In genomic region chr5:172778223-172778814, GRCh38 we compare ENCODE assay signal across 7 cellular contexts. TPM values are rescaled to one million over a fixed set of nuclear protein-coding genes. Genes with fewer than 3 reads are reported as not detected.
DNase-seq lines count a peak whose midpoint lies in the region; FAIRE-seq and TF ChIP-seq lines count a peak whose summit lies in the region.

No MANE protein-coding gene starts in this region.

- FAIRE-seq in frontal cortex (lab: Jason Lieb, UNC): no peak

- TF ChIP-seq CTCF in HEK293 (tag by site-specific recombination; IDR thresholded peaks at IDR 0.05): no peak

- H3K27ac ChIP-seq in HEK293 (ENCODE audit: extremely low read depth, low read depth, low read length): no peak overlapping the region

- H3K4me3 ChIP-seq in HEK293 (ENCODE audit: low read depth, low read length): no peak overlapping the region

- DNase-seq in SW 1271 (lab: John Stamatoyannopoulos, UW): peak; percentile 42 to 61
- peak; percentile 70 for DNase-seq in fibroblast of the conjunctiva (ENCODE audit: low read depth)
- peak; percentile 40 for DNase-seq in stimulated activated CD8-positive, alpha-beta memory T cell treated with anti-CD3 and anti-CD28 coated beads, Interleukin-4, amount 100 ng/mL, for 48 hours
- no peak for DNase-seq in GM19238 (ENCODE audit: insufficient read length, low spot score)
- no peak for DNase-seq in SHP77 treated with DMSO at 0.1 percent for 48 hours (lab: John Stamatoyannopoulos, UW)
- no peak for DNase-seq in frontal cortex (ENCODE audit: low spot score in 2 of 2)

- no peaks in the 10 kb centered on the region for H3K9me3 ChIP-seq in HEK293 (ENCODE audit: control insufficient read depth, insufficient read depth, low read depth, low read length)

- no peaks in the 10 kb centered on the region for H3K4me1 ChIP-seq in HEK293 (ENCODE audit: control insufficient read depth, insufficient read depth, low read length)

- CTCF ChIA-PET in HEK293 (lab: Yijun Ruan, JAX): interaction anchor here (0.6 to 3.0 kb wide), 5 partner anchors 62 to 195 kb away, joined by 3 to 11 read pairs (median 4); no protein-coding TSS in a partner anchor

- POLR2A ChIA-PET in HEK293 (lab: Yijun Ruan, JAX): interaction anchor here (1.3 to 1.9 kb wide), 4 partner anchors 9 to 126 kb away, joined by 3 to 6 read pairs (median 4); no protein-coding TSS in a partner anchor

- H3K36me3 ChIP-seq in HEK293 (ENCODE audit: control insufficient read depth in 2 of 2, insufficient read depth in 1 of 2, low read length in 2 of 2): no peaks in the 10 kb centered on the region

TF ChIP-seq in HEK293, 187 proteins besides CTCF, POLR2A, EP300 and RAD21 (continues in another document):
- TF ChIP-seq ZFHX2 (tag by site-specific recombination; conservative IDR thresholded peaks at IDR 0.05) (0 out of 2 replicates have a peak, but pooled peaks have one; percentile 20), SALL2 (tag by site-specific recombination; IDR thresholded peaks at IDR 0.05; ENCODE audit: borderline replicate concordance) (no peak), HOXC10 (CRISPR knock-in tag; IDR thresholded peaks at IDR 0.05) (no peak), ZNF660 (tag by site-specific recombination; IDR thresholded peaks at IDR 0.05) (0 out of 2 replicates have a peak, but pooled peaks have one; percentile 23), ZNF600 (tag by site-specific recombination; IDR thresholded peaks at IDR 0.05) (peak; percentile 59; the same call in 1 of the 2 replicates), ZNF10 (tag by site-specific recombination; IDR thresholded peaks at IDR 0.05) (no peak), ZNF202 (tag by site-specific recombination; IDR thresholded peaks at IDR 0.05; ENCODE audit: borderline replicate concordance) (no peak), ZNF785 (tag by site-specific recombination; IDR thresholded peaks at IDR 0.05) (no peak), ZNF558 (tag by site-specific recombination; IDR thresholded peaks at IDR 0.05) (no peak), BCL6B (tag by site-specific recombination; IDR thresholded peaks at IDR 0.05) (no peak), ZNF2 (tag by site-specific recombination; IDR thresholded peaks at IDR 0.05) (no peak), ZNF341 (tag by site-specific recombination; IDR thresholded peaks at IDR 0.05; ENCODE audit: low read depth) (no peak), SCRT2 (tag by site-specific recombination; IDR thresholded peaks at IDR 0.05) (peak; percentile 89), ZEB2 (tag by site-specific recombination; IDR thresholded peaks at IDR 0.05) (peak; percentile 34; the same call in 1 of the 2 replicates), ZNF629 (tag by site-specific recombination; IDR thresholded peaks at IDR 0.05) (peak; percentile 77), GFI1B (tag by site-specific recombination; IDR thresholded peaks at IDR 0.05) (no peak), ZNF354C (tag by site-specific recombination; IDR thresholded peaks at IDR 0.05; ENCODE audit: borderline replicate concordance, low read depth) (no peak)
- TF ChIP-seq, protein P1, sequence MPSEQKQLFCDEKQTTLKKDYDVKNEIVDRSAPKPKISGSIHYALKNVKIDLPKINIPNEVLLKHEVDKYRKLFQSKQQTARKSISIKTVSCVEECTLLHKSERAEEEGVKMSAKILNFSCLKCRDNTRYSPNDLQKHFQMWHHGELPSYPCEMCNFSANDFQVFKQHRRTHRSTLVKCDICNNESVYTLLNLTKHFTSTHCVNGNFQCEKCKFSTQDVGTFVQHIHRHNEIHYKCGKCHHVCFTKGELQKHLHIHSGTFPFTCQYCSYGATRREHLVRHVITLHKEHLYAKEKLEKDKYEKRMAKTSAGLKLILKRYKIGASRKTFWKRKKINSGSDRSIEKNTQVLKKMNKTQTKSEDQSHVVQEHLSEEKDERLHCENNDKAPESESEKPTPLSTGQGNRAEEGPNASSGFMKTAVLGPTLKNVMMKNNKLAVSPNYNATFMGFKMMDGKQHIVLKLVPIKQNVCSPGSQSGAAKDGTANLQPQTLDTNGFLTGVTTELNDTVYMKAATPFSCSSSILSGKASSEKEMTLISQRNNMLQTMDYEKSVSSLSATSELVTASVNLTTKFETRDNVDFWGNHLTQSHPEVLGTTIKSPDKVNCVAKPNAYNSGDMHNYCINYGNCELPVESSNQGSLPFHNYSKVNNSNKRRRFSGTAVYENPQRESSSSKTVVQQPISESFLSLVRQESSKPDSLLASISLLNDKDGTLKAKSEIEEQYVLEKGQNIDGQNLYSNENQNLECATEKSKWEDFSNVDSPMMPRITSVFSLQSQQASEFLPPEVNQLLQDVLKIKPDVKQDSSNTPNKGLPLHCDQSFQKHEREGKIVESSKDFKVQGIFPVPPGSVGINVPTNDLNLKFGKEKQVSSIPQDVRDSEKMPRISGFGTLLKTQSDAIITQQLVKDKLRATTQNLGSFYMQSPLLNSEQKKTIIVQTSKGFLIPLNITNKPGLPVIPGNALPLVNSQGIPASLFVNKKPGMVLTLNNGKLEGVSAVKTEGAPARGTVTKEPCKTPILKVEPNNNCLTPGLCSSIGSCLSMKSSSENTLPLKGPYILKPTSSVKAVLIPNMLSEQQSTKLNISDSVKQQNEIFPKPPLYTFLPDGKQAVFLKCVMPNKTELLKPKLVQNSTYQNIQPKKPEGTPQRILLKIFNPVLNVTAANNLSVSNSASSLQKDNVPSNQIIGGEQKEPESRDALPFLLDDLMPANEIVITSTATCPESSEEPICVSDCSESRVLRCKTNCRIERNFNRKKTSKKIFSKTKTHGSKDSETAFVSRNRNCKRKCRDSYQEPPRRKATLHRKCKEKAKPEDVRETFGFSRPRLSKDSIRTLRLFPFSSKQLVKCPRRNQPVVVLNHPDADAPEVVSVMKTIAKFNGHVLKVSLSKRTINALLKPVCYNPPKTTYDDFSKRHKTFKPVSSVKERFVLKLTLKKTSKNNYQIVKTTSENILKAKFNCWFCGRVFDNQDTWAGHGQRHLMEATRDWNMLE (tag by site-specific recombination; conservative IDR thresholded peaks at IDR 0.05; ENCODE audit: low read depth): no peak
- TF ChIP-seq, protein P2, sequence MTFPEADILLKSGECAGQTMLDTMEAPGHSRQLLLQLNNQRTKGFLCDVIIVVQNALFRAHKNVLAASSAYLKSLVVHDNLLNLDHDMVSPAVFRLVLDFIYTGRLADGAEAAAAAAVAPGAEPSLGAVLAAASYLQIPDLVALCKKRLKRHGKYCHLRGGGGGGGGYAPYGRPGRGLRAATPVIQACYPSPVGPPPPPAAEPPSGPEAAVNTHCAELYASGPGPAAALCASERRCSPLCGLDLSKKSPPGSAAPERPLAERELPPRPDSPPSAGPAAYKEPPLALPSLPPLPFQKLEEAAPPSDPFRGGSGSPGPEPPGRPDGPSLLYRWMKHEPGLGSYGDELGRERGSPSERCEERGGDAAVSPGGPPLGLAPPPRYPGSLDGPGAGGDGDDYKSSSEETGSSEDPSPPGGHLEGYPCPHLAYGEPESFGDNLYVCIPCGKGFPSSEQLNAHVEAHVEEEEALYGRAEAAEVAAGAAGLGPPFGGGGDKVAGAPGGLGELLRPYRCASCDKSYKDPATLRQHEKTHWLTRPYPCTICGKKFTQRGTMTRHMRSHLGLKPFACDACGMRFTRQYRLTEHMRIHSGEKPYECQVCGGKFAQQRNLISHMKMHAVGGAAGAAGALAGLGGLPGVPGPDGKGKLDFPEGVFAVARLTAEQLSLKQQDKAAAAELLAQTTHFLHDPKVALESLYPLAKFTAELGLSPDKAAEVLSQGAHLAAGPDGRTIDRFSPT (tag by site-specific recombination; IDR thresholded peaks at IDR 0.05): 0 out of 2 replicates have a peak, but pooled peaks have one; percentile 25
- TF ChIP-seq, protein P3, sequence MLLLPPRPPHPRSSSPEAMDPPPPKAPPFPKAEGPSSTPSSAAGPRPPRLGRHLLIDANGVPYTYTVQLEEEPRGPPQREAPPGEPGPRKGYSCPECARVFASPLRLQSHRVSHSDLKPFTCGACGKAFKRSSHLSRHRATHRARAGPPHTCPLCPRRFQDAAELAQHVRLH (tag by site-specific recombination; IDR thresholded peaks at IDR 0.05): no peak
- TF ChIP-seq, protein P4, sequence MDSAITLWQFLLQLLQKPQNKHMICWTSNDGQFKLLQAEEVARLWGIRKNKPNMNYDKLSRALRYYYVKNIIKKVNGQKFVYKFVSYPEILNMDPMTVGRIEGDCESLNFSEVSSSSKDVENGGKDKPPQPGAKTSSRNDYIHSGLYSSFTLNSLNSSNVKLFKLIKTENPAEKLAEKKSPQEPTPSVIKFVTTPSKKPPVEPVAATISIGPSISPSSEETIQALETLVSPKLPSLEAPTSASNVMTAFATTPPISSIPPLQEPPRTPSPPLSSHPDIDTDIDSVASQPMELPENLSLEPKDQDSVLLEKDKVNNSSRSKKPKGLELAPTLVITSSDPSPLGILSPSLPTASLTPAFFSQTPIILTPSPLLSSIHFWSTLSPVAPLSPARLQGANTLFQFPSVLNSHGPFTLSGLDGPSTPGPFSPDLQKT (IDR thresholded peaks at IDR 0.05; ENCODE audit: borderline replicate concordance, low read depth, low read length): no peak

RNA-seq across cellular contexts. Expression of gene DUSP1, which starts 7.3 kb away (rescaled TPM):
- total RNA-seq in frontal cortex: 32.2 TPM

RNA-seq across cellular contexts. Expression of gene ERGIC1, which starts 55.7 kb away (rescaled TPM):
- total RNA-seq in frontal cortex: 33.0 TPM

Comparison
In these comparisons a context has a peak if more than half of its experiments do, and no peak if none do; other contexts are left out.
1. DNase-seq: peak in SW 1271 (2 of 2), fibroblast of the conjunctiva (single experiment) and stimulated activated CD8-positive, alpha-beta memory T cell treated with anti-CD3 and anti-CD28 coated beads, Interleukin-4, amount 100 ng/mL, for 48 hours (single experiment); none in GM19238 (single experiment), SHP77 treated with DMSO at 0.1 percent for 48 hours (single experiment) and frontal cortex (0 of 2).